In the genomic region with DNA sequence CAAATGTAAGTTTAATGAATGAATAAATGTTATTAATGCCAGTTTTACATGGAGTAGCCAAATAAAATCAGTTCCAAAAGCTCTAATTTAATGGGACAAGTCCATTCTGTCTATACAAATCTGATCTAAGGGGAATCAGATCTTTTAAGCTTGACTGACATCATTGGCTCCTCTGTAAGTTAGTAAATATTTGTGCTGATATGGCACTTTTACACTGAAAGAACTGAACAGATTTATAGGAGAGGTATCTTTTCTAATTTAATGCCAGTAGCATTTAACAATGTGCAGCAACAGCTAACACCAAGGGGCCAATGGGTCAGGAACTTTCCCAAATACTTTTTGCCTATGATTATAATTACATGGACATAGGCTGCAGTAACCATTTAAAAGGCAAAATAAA, we compare ENCODE assay signal across 33 cellular contexts.
"Had no signal": no experiment of that assay in that cellular context is flagged by ENCODE, and none has a peak within 500 bp of the region (broad histone marks: within the 10 kb centered on the region; RNA-seq: fewer than 3 reads in every experiment).

No MANE protein-coding gene starts in this region.

- H3K4me1 ChIP-seq: adrenal gland, body of pancreas, breast epithelium had no signal

- H3K9me3 ChIP-seq: adrenal gland, body of pancreas, breast epithelium had no signal

- FAIRE-seq: astrocyte, TTC549 had no signal

- H3K27ac ChIP-seq: adrenal gland, body of pancreas, brain microvascular endothelial cell, breast epithelium, VCaP had no signal

- H3K36me3 ChIP-seq: adrenal gland, brain microvascular endothelial cell, breast epithelium had no signal

- H3K27me3 ChIP-seq: adrenal gland, body of pancreas, brain microvascular endothelial cell, breast epithelium had no signal

- H3K4me3 ChIP-seq: adrenal gland, body of pancreas, breast epithelium had no signal

- DNase-seq: activated B cell treated with CpG ODN at 0.5 μM for 24 hours; activated CD4-positive, alpha-beta memory T cell treated with anti-CD3 and anti-CD28 coated beads for 36 hours; activated CD4-positive, alpha-beta T cell treated with anti-CD3 and anti-CD28 coated beads for 4 hours; activated CD4-positive, alpha-beta T cell treated with anti-CD3 and anti-CD28 coated beads, Interleukin-2, amount 10 ng/mL, durations not matched to agents 24 days and 14 days; activated CD4-positive, alpha-beta T cell treated with anti-CD3 and anti-CD28 coated beads, Interleukin-2, amount 50 U/mL, for 1 hour; activated CD4-positive, alpha-beta T cell treated with anti-CD3 and anti-CD28 coated beads, Interleukin-2, amount 50 U/mL, for 4 hours; activated CD4-positive, CD25-positive, alpha-beta regulatory T cell treated with anti-CD3 and anti-CD28 coated beads, Interleukin-2, amount 50 U/mL, for 72 hours; activated CD8-positive, alpha-beta memory T cell treated with anti-CD3 and anti-CD28 coated beads, Interleukin-2, amount 50 U/mL, for 4 hours; activated CD8-positive, alpha-beta T cell treated with anti-CD3 and anti-CD28 coated beads for 36 hours; activated effector memory CD4-positive, alpha-beta T cell treated with anti-CD3 and anti-CD28 coated beads, Interleukin-2, amount 50 U/mL, for 16 hours; activated gamma-delta T cell treated with Interleukin-2 at 50 U/mL for 16 hours; activated naive CD4-positive, alpha-beta T cell; activated naive CD4-positive, alpha-beta T cell treated with anti-CD3 and anti-CD28 coated beads for 36 hours; activated naive CD4-positive, alpha-beta T cell treated with anti-CD3 and anti-CD28 coated beads, Interleukin-2, amount 50 U/mL, for 16 hours; activated naive CD8-positive, alpha-beta T cell treated with anti-CD3 and anti-CD28 coated beads for 36 hours; activated T-cell treated with anti-CD3 and anti-CD28 coated beads for 4 hours; activated T-cell treated with anti-CD3 and anti-CD28 coated beads, Interleukin-2, amount 50 U/mL, for 1 hour; activated T-cell treated with anti-CD3 and anti-CD28 coated beads, Interleukin-2, amount 50 U/mL, for 4 hours; activated T-cell treated with anti-CD3 and anti-CD28 coated beads, Interleukin-2, amount 50 U/mL, for 72 hours; adrenal gland; amniotic stem cell; aorta; body of pancreas; brain microvascular endothelial cell; central memory CD4-positive, alpha-beta T cell; T-helper 2 cell; T-helper 9 cell had no signal

- ATAC-seq: activated CD8-positive, alpha-beta T cell treated with anti-CD3 and anti-CD28 coated beads for 36 hours; activated naive CD4-positive, alpha-beta T cell treated with anti-CD3 and anti-CD28 coated beads, Interleukin-2, amount 50 U/mL, for 72 hours; activated T-cell treated with anti-CD3 and anti-CD28 coated beads, Interleukin-2, amount 50 U/mL, for 4 hours; activated T-cell treated with anti-CD3 and anti-CD28 coated beads, Interleukin-2, amount 50 U/mL, for 72 hours; activated T-helper 17 cell treated with anti-CD3 and anti-CD28 coated beads, Interleukin-2, amount 50 U/mL, for 72 hours; body of pancreas had no signal
